ENCODE assay signal across 27 cellular contexts in genomic region chrX:3715921-3716320, GRCh38.
"Had no signal": no experiment of that assay in that cellular context is flagged by ENCODE, and none has a peak within 500 bp of the region (broad histone marks: within the 10 kb centered on the region; RNA-seq: fewer than 3 reads in every experiment).

No MANE protein-coding gene starts in this region.

- H3K9me3 Mint-ChIP-seq: natural killer cell; stimulated activated naive B cell treated with anti-CD40 and anti-IgM and Interleukin-4, amounts not matched to agents 10 μg/mL and 1 μg/mL and 100 μg/mL, for 72 hours had no signal

- H3K36me3 Mint-ChIP-seq: mesothelial cell of epicardium, naive B cell, natural killer cell had no signal

- H3K9me3 ChIP-seq: lower lobe of right lung, ovary, stomach, testis, thyroid gland, transverse colon, upper lobe of right lung had no signal

- H3K4me3 ChIP-seq: lower lobe of right lung, ovary, skin epidermis, stomach, testis, thyroid gland, transverse colon, upper lobe of right lung had no signal

- ATAC-seq: left cardiac atrium; left lobe of liver; lower lobe of right lung; natural killer cell; right cardiac atrium; sciatic nerve; stimulated activated naive B cell treated with anti-CD40 and anti-IgM and Interleukin-4, amounts not matched to agents 10 μg/mL and 1 μg/mL and 100 μg/mL, for 72 hours; stimulated activated naive CD8-positive, alpha-beta T cell treated with anti-CD3 and anti-CD28 coated beads, Interleukin-15, Interleukin-2, amounts not matched to agents 100 U/mL and 50 U/mL, for 24 hours; upper lobe of right lung had no signal

- DNase-seq: head of caudate nucleus; hippocampal formation; kidney glomerular epithelial cell; left cardiac atrium; lower lobe of right lung; mammary epithelial cell; mesenchymal stem cell; naive B cell; natural killer cell; ovary; right cardiac atrium; stimulated activated CD4-positive, alpha-beta T cell treated with anti-CD3 and anti-CD28 coated beads, Interleukin-12 subunit alpha, Interleukin-12 subunit beta, amount 100 ng/mL, for 4 hours; stimulated activated CD4-positive, alpha-beta T cell treated with anti-CD3 and anti-CD28 coated beads, Interleukin-15, amount 100 ng/mL, for 24 hours; stimulated activated CD4-positive, alpha-beta T cell treated with anti-CD3 and anti-CD28 coated beads, Interleukin-2, amount 100 ng/mL, for 24 hours; stimulated activated CD4-positive, alpha-beta T cell treated with anti-CD3 and anti-CD28 coated beads, Interleukin-4, amount 100 ng/mL, for 1 hour; stimulated activated naive B cell treated with anti-CD40 and anti-IgM and Interleukin-4, amounts not matched to agents 10 μg/mL and 1 μg/mL and 100 μg/mL, for 72 hours; stimulated activated naive CD8-positive, alpha-beta T cell treated with anti-CD3 and anti-CD28 coated beads, Interleukin-15, Interleukin-2, amounts not matched to agents 100 U/mL and 50 U/mL, for 24 hours; stomach; testis; thyroid gland; transverse colon; upper lobe of right lung had no signal

- H3K27me3 Mint-ChIP-seq: naive B cell; stimulated activated naive B cell treated with anti-CD40 and anti-IgM and Interleukin-4, amounts not matched to agents 10 μg/mL and 1 μg/mL and 100 μg/mL, for 72 hours had no signal

- H3K27me3 ChIP-seq: ovary, testis, thyroid gland, transverse colon, upper lobe of right lung had no signal

- H3K36me3 ChIP-seq: lower lobe of right lung, ovary, stomach, thyroid gland, transverse colon, upper lobe of right lung had no signal

- H3K27ac Mint-ChIP-seq: mesothelial cell of epicardium; natural killer cell; progenitor cell of endocrine pancreas; stimulated activated naive B cell treated with anti-CD40 and anti-IgM and Interleukin-4, amounts not matched to agents 10 μg/mL and 1 μg/mL and 100 μg/mL, for 72 hours had no signal

- H3K4me1 ChIP-seq: lower lobe of right lung, testis, upper lobe of right lung had no signal

- H3K4me3 Mint-ChIP-seq: stimulated activated naive B cell treated with anti-CD40 and anti-IgM and Interleukin-4, amounts not matched to agents 10 μg/mL and 1 μg/mL and 100 μg/mL, for 72 hours had no signal

- H3K27ac ChIP-seq: lower lobe of right lung, ovary, skin epidermis, stomach, testis, thyroid gland, transverse colon, upper lobe of right lung had no signal
